10 cellular contexts compared by ENCODE assay signal in genomic region chr12:128325646-128326045, GRCh38. TPM values are rescaled to one million over a fixed set of nuclear protein-coding genes. Genes with fewer than 3 reads are reported as not detected.
"Had no signal": no experiment of that assay in that cellular context is flagged by ENCODE, and none has a peak within 500 bp of the region (broad histone marks: within the 10 kb centered on the region; RNA-seq: fewer than 3 reads in every experiment).

No MANE protein-coding gene starts in this region.

- H3K27ac Mint-ChIP-seq: HFFc6, IgD-negative memory B cell had no signal

- H3K4me1 Mint-ChIP-seq: IgD-negative memory B cell had no signal

- ATAC-seq: HCT116, HepG2 had no signal

- H3K4me3 ChIP-seq: GM23248, HAP-1 had no signal

- H3K9me3 ChIP-seq: HAP-1 had no signal

- DNase-seq: GM23248, GOT3, H7, HFFc6 had no signal

- H3K36me3 Mint-ChIP-seq: IgD-negative memory B cell had no signal

- H3K4me3 Mint-ChIP-seq: HFFc6, IgD-negative memory B cell had no signal

- H3K9ac ChIP-seq: GM23248 had no signal

- H3K36me3 ChIP-seq: HAP-1 had no signal

- H3K4me1 ChIP-seq: HAP-1 had no signal

- H3K27ac ChIP-seq: GM23248, HL-60 had no signal

- H3K27me3 Mint-ChIP-seq: IgD-negative memory B cell had no signal

- H2AFZ ChIP-seq: GM23248 had no signal

RNA-seq across cellular contexts. Expression of gene TMEM132C, which starts 58.7 kb away (rescaled TPM):
- total RNA-seq: GM23248, HepG2, HFFc6, HT1080 had no signal
